ENCODE assay signal across 13 cellular contexts in the genomic region with DNA sequence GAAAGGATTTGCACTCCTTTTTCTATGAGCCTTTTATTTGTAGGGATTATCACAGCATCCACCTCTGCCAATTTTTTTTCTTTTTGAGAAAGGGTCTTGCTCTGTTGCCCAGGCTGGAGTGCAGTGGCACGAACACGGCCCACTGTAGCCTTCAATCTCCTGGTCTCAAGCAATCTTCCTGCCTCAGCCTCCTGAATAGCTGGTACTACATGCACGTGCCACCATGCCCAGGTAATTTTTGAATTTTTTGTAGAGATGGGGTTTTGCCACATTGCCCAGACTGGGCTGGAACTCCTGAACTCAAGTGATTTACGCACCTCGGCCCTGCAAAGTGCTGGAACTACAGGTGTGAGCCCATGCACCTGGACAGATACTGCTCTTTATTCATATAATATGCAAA. TPM values are rescaled to one million over a fixed set of nuclear protein-coding genes. Genes with fewer than 3 reads are reported as not detected.
A peak's percentile ranks its signal among the peaks of the same experiment; 100 is the strongest.
DNase-seq lines count a peak whose midpoint lies in the region; FAIRE-seq and TF ChIP-seq lines count a peak whose summit lies in the region.
"Had no signal": no experiment of that assay in that cellular context is flagged by ENCODE, and none has a peak within 500 bp of the region (broad histone marks: within the 10 kb centered on the region; RNA-seq: fewer than 3 reads in every experiment).

No MANE protein-coding gene starts in this region.

- H3K9me1 ChIP-seq in endothelial cell of umbilical vein (replicated peaks; ENCODE audit: control insufficient read depth, extremely low read depth, insufficient read depth, low read length) = no peaks in the 10 kb centered on the region

- intact Hi-C loops in endothelial cell of umbilical vein (cut with micrococcal nuclease) = loop anchor here (5.0 to 10.0 kb wide), 2 partner anchors 193 to 239 kb away; no protein-coding TSS in a partner anchor
- intact Hi-C loops in stomach (cut with DNase I; ENCODE audit: low total_unique reads) = no loop called here

- H3K4me2 ChIP-seq in endothelial cell of umbilical vein (ENCODE audit: insufficient read depth, low read length) = peak overlapping the region; percentile 99

- TF ChIP-seq CTCF in endothelial cell of umbilical vein (IDR thresholded peaks at IDR 0.05; ENCODE audit: extremely low read depth in 1 of 2, insufficient read depth in 1 of 2, low read depth in 1 of 2, low read length in 2 of 2) = no peak
- no peak for TF ChIP-seq CTCF in stomach (IDR thresholded peaks at IDR 0.05)

- no peak for TF ChIP-seq POLR2A in endothelial cell of umbilical vein (IDR thresholded peaks at IDR 0.05; ENCODE audit: low read depth, low read length)
- no peak for TF ChIP-seq POLR2A in stomach (IDR thresholded peaks at IDR 0.05)

- H3K9ac ChIP-seq in endothelial cell of umbilical vein (replicated peaks; ENCODE audit: extremely low read depth, insufficient read depth, low read length) = no peak overlapping the region
- H3K9ac ChIP-seq: parathyroid adenoma had no signal

- BruUV-seq in endothelial cell of umbilical vein (replicated peaks; lab: Mats Ljungman, UMichigan) = no TSS peak

- H3K79me2 ChIP-seq in endothelial cell of umbilical vein (ENCODE audit: control insufficient read depth, insufficient read depth, low read length) = peaks cover 28% of the 10 kb centered on the region
- H3K79me2 ChIP-seq: parathyroid adenoma had no signal

- peaks cover 34% of the 10 kb centered on the region for H3K4me1 ChIP-seq in endothelial cell of umbilical vein (ENCODE audit: control insufficient read depth, extremely low read depth, insufficient read depth, low read length)
- no peaks in the 10 kb centered on the region for H3K4me1 ChIP-seq in stomach
- H3K4me1 ChIP-seq: parathyroid adenoma had no signal

- FAIRE-seq in endothelial cell of umbilical vein (lab: Jason Lieb, UNC) = no peak
- FAIRE-seq: H54 had no signal

- H3K9me3 ChIP-seq in endothelial cell of umbilical vein (replicated peaks; ENCODE audit: control insufficient read depth, insufficient read depth, low read length) (no peaks in the 10 kb centered on the region), stomach (no peaks in the 10 kb centered on the region)

- H4K20me1 ChIP-seq in endothelial cell of umbilical vein (replicated peaks; ENCODE audit: control insufficient read depth, extremely low read depth, insufficient read depth, low read length) = no peaks in the 10 kb centered on the region

- H3K4me3 ChIP-seq in endothelial cell of umbilical vein (replicated peaks in 1 of 3; ENCODE audit: insufficient read depth in 1 of 3, low read depth in 1 of 3, low read length in 3 of 3) = no peak overlapping the region
- H3K4me3 ChIP-seq in stomach = peak overlapping the region in 3 of 4 donors; percentile 0 to 32 (median 25)

- H3K27ac ChIP-seq in endothelial cell of umbilical vein (ENCODE audit: insufficient read depth, low read depth, low read length) (no peak overlapping the region), stomach (peak overlapping the region in 4 of 5 donors; percentile 14 to 69 (median 46))
- H3K27ac ChIP-seq: parathyroid adenoma had no signal

- dilution Hi-C loops in endothelial cell of umbilical vein (cut with MboI; ENCODE audit: extremely low pct_ligation_motif_present, low sequenced_read_pairs) = no loop called here

- H3K36me3 ChIP-seq in endothelial cell of umbilical vein (ENCODE audit: control insufficient read depth in 2 of 2, extremely low read depth in 1 of 2, insufficient read depth in 2 of 2, low read length in 2 of 2) = no peaks in the 10 kb centered on the region
- no peaks in the 10 kb centered on the region for H3K36me3 ChIP-seq in stomach

- POLR2A ChIA-PET in endothelial cell of umbilical vein (lab: Charles Lee) = no interaction called here

- no peak for TF ChIP-seq EP300 in stomach (IDR thresholded peaks at IDR 0.05)

- 65 to 78% (median 75%) methylated on average over 5 of the region's 5 CpGs for WGBS in stomach, 5 donors

- CTCF ChIA-PET in endothelial cell of umbilical vein (lab: Charles Lee) = interaction anchor here (1.2 kb wide), 1 partner anchor 194 kb away, joined by 3 read pairs; no protein-coding TSS in a partner anchor

- no peak overlapping the region for H2AFZ ChIP-seq in endothelial cell of umbilical vein (ENCODE audit: low read depth, low read length)
- H2AFZ ChIP-seq: parathyroid adenoma had no signal

- H3K27me3 ChIP-seq in endothelial cell of umbilical vein (ENCODE audit: control insufficient read depth in 2 of 2, insufficient read depth in 2 of 2, low read length in 2 of 2) (no peaks in the 10 kb centered on the region), stomach (no peaks in the 10 kb centered on the region)

- peak; percentile 66 for DNase-seq in activated effector memory CD4-positive, alpha-beta T cell treated with anti-CD3 and anti-CD28 coated beads, Interleukin-2, amount 50 U/mL, for 16 hours
- no peak for DNase-seq in activated effector memory CD4-positive, alpha-beta T cell treated with Interleukin-2 at 50 U/mL for 16 hours
- DNase-seq in UCSD-AML1 (lab: John Stamatoyannopoulos, UW; ENCODE audit: unreplicated experiment) = peak; percentile 24
- DNase-seq in endothelial cell of umbilical vein (ENCODE audit: low read depth, low spot score) = no peak
- DNase-seq in stomach = no peak
- DNase-seq in DMS79 treated with DMSO at 0.1 percent for 48 hours (lab: John Stamatoyannopoulos, UW) = no peak
- no peak for DNase-seq in HuH-7.5 (ENCODE audit: low spot score)
- DNase-seq in NCI-H748 treated with DMSO at 0.1 percent for 48 hours (lab: John Stamatoyannopoulos, UW) = no peak
- DNase-seq: activated CD8-positive, alpha-beta memory T cell treated with anti-CD3 and anti-CD28 coated beads, Interleukin-2, amount 50 U/mL, for 48 hours; hypothalamus; NCI-H446 had no signal

TF ChIP-seq in endothelial cell of umbilical vein, 7 proteins besides CTCF, POLR2A, EP300 and RAD21:
- no peak for TF ChIP-seq FOS (IDR thresholded peaks at IDR 0.05; ENCODE audit: borderline replicate concordance, insufficient read depth, low read length)
- TF ChIP-seq GATA2 (IDR thresholded peaks at IDR 0.05; ENCODE audit: insufficient read depth, insufficient read length, low read depth, low read length) = no peak
- TF ChIP-seq MYC (IDR thresholded peaks at IDR 0.05; ENCODE audit: low read depth, low read length) = no peak
- no peak for TF ChIP-seq POLR2AphosphoS5 (IDR thresholded peaks at IDR 0.05; ENCODE audit: insufficient read depth, low read depth, low read length)
- TF ChIP-seq, protein P1, sequence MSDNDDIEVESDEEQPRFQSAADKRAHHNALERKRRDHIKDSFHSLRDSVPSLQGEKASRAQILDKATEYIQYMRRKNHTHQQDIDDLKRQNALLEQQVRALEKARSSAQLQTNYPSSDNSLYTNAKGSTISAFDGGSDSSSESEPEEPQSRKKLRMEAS (IDR thresholded peaks at IDR 0.05; ENCODE audit: insufficient read depth, insufficient read length) = no peak
- TF ChIP-seq EZH2 (IDR thresholded peaks at IDR 0.05; ENCODE audit: borderline replicate concordance, low read depth, low read length, severe bottlenecking) = no peak
- TF ChIP-seq JUN (IDR thresholded peaks at IDR 0.05; ENCODE audit: borderline replicate concordance, insufficient read depth, insufficient read length, low read depth) = no peak

RNA-seq across cellular contexts. Expression of a gene that starts 2.1 kb away (rescaled TPM):
- 5.3 and 8.0 TPM in 2 replicates for total RNA-seq in endothelial cell of umbilical vein
- polyA plus RNA-seq in endothelial cell of umbilical vein = 1.5 and 2.5 TPM in 2 replicates
- polyA plus RNA-seq in endothelial cell of umbilical vein (2011; cell fraction: cytosol; rRNA removed) = 3.2 and 3.7 TPM in 2 replicates
- 6.2 and 8.4 TPM in 2 replicates for polyA plus RNA-seq in endothelial cell of umbilical vein (2011; cell fraction: nucleus; rRNA removed)
- polyA plus RNA-seq in endothelial cell of umbilical vein (2012) = 4.5 and 11.0 TPM in 2 replicates
- 2.4 and 7.4 TPM in 2 replicates for polyA minus RNA-seq in endothelial cell of umbilical vein
- polyA minus RNA-seq in endothelial cell of umbilical vein (2011; cell fraction: cytosol; rRNA and poly(A)+ RNA removed) = not detected
- polyA minus RNA-seq in endothelial cell of umbilical vein (2011; cell fraction: nucleus; rRNA and poly(A)+ RNA removed) = 8.4 and 10.6 TPM in 2 replicates
- total RNA-seq in stomach = 10 to 100 TPM in 3 of 5 donors, 1 to 10 TPM in 1, not detected in 1; 1.6 to 21.6 (median 19.4) TPM
- 10 to 100 TPM in 2 of 3 donors, 1 to 10 TPM in 1; 4.2 to 11.1 (median 10.5) TPM for polyA plus RNA-seq in stomach

Comparison
In these comparisons a context has a peak if more than half of its experiments do, and no peak if none do; other contexts are left out.
1. DNase-seq: peak in activated effector memory CD4-positive, alpha-beta T cell treated with anti-CD3 and anti-CD28 coated beads, Interleukin-2, amount 50 U/mL, for 16 hours (single experiment) and UCSD-AML1 (single experiment); none in activated effector memory CD4-positive, alpha-beta T cell treated with Interleukin-2 at 50 U/mL for 16 hours (single experiment), endothelial cell of umbilical vein (single experiment), stomach (single experiment), DMS79 treated with DMSO at 0.1 percent for 48 hours (single experiment), HuH-7.5 (single experiment) and NCI-H748 treated with DMSO at 0.1 percent for 48 hours (single experiment).
2. H3K4me3 ChIP-seq: peak in stomach (3 of 4); none in endothelial cell of umbilical vein (0 of 3).